ENCODE assay signal across 9 cellular contexts in genomic region chr3:47057212-47057671, GRCh38.
DNase-seq lines count a peak whose midpoint lies in the region; ATAC-seq and TF ChIP-seq lines count a peak whose summit lies in the region.
"Had no signal": no experiment of that assay in that cellular context is flagged by ENCODE, and none has a peak within 500 bp of the region (broad histone marks: within the 10 kb centered on the region; RNA-seq: fewer than 3 reads in every experiment).

No MANE protein-coding gene starts in this region.

- no peaks in the 10 kb centered on the region for H3K27me3 ChIP-seq in MG63
- H3K27me3 ChIP-seq: BE2C had no signal

- H3K4me1 ChIP-seq in OCI-LY7 (ENCODE audit: insufficient read depth, low read length, poor library complexity, severe bottlenecking) = no peaks in the 10 kb centered on the region
- H3K4me1 ChIP-seq: BE2C had no signal

- no peak overlapping the region for H3K4me2 ChIP-seq in OCI-LY7 (ENCODE audit: low read length)

- POLR2A ChIA-PET in OCI-LY7 (lab: Charles Lee) = no interaction called here

- H3K27ac Mint-ChIP-seq in activated naive CD4-positive, alpha-beta T cell treated with anti-CD3 and anti-CD28 coated beads, Interleukin-2, amount 50 U/mL, for 24 hours = peak overlapping the region; percentile 74
- peak overlapping the region; percentile 74 for H3K27ac Mint-ChIP-seq in progenitor cell of endocrine pancreas

- no peak overlapping the region for H2AFZ ChIP-seq in OCI-LY7 (ENCODE audit: low read length)

- BruUV-seq in OCI-LY7 (replicated peaks; lab: Mats Ljungman, UMichigan) = no TSS peak

- H3K9me3 Mint-ChIP-seq in activated naive CD4-positive, alpha-beta T cell treated with anti-CD3 and anti-CD28 coated beads, Interleukin-2, amount 50 U/mL, for 24 hours = no peaks in the 10 kb centered on the region
- no peaks in the 10 kb centered on the region for H3K9me3 Mint-ChIP-seq in progenitor cell of endocrine pancreas (ENCODE audit: low read depth)

- CTCF ChIA-PET in OCI-LY7 (lab: Charles Lee; ENCODE audit: unreplicated experiment) = no interaction called here

- no peaks in the 10 kb centered on the region for H3K27me3 Mint-ChIP-seq in activated naive CD4-positive, alpha-beta T cell treated with anti-CD3 and anti-CD28 coated beads, Interleukin-2, amount 50 U/mL, for 24 hours
- H3K27me3 Mint-ChIP-seq in progenitor cell of endocrine pancreas = no peaks in the 10 kb centered on the region

- DNase-seq in AG10803 (ENCODE audit: low read depth) = peak; percentile 48
- peak; percentile 36 for DNase-seq in T-helper 9 cell
- DNase-seq in progenitor cell of endocrine pancreas (ENCODE audit: low spot score, unreplicated experiment) = no peak
- no peak for DNase-seq in OCI-LY7 (ENCODE audit: low spot score)
- DNase-seq in MG63 = no peak
- DNase-seq: BE2C had no signal

- H3K79me2 ChIP-seq in OCI-LY7 (ENCODE audit: insufficient read depth, low read depth, low read length) = peaks cover 36% of the 10 kb centered on the region; the same call in 1 of the 2 replicates

- no peak for ATAC-seq in GM18519 (IDR thresholded peaks at IDR 0.05; ENCODE audit: low FRiP score, unreplicated experiment)
- no peak for ATAC-seq in HG02981 (IDR thresholded peaks at IDR 0.05; ENCODE audit: unreplicated experiment)

- H3K36me3 Mint-ChIP-seq in activated naive CD4-positive, alpha-beta T cell treated with anti-CD3 and anti-CD28 coated beads, Interleukin-2, amount 50 U/mL, for 24 hours = peaks cover 35% of the 10 kb centered on the region
- peaks cover 21% of the 10 kb centered on the region for H3K36me3 Mint-ChIP-seq in progenitor cell of endocrine pancreas (ENCODE audit: insufficient read depth)

- H3K4me1 Mint-ChIP-seq in activated naive CD4-positive, alpha-beta T cell treated with anti-CD3 and anti-CD28 coated beads, Interleukin-2, amount 50 U/mL, for 24 hours = peaks cover 66% of the 10 kb centered on the region
- H3K4me1 Mint-ChIP-seq in progenitor cell of endocrine pancreas (ENCODE audit: low read depth) = peaks cover 9% of the 10 kb centered on the region

- H3K9me2 ChIP-seq in OCI-LY7 (ENCODE audit: insufficient read depth, low read length) = no peaks in the 10 kb centered on the region

- H3K27ac ChIP-seq in OCI-LY7 (ENCODE audit: low read depth, low read length, poor library complexity, severe bottlenecking) = no peak overlapping the region

- no peaks in the 10 kb centered on the region; the same call in 1 of the 2 replicates for H4K20me1 ChIP-seq in OCI-LY7 (ENCODE audit: insufficient read depth, low read length)

- no peaks in the 10 kb centered on the region for H3K9me3 ChIP-seq in OCI-LY7 (ENCODE audit: low read length)
- no peaks in the 10 kb centered on the region for H3K9me3 ChIP-seq in MG63
- H3K9me3 ChIP-seq: BE2C had no signal

- peaks cover 84% of the 10 kb centered on the region for H3K36me3 ChIP-seq in OCI-LY7 (ENCODE audit: insufficient read depth, low read length)
- peaks cover 5% of the 10 kb centered on the region for H3K36me3 ChIP-seq in MG63
- H3K36me3 ChIP-seq: BE2C had no signal

- no peak overlapping the region for H3K4me3 ChIP-seq in AG10803 (ENCODE audit: low read length)
- H3K4me3 ChIP-seq in OCI-LY7 (ENCODE audit: low read depth, low read length, poor library complexity, severe bottlenecking) = no peak overlapping the region
- H3K4me3 ChIP-seq in MG63 = no peak overlapping the region

- intact Hi-C loops in OCI-LY7 (cut with micrococcal nuclease; ENCODE audit: unreplicated experiment) = no loop called here

- H3K4me3 Mint-ChIP-seq in activated naive CD4-positive, alpha-beta T cell treated with anti-CD3 and anti-CD28 coated beads, Interleukin-2, amount 50 U/mL, for 24 hours = peak overlapping the region; percentile 59
- H3K4me3 Mint-ChIP-seq in progenitor cell of endocrine pancreas (ENCODE audit: low read depth) = no peak overlapping the region

- no peak for TF ChIP-seq CTCF in AG10803 (conservative IDR thresholded peaks at IDR 0.05; ENCODE audit: low read length)
- no peak for TF ChIP-seq CTCF in progenitor cell of endocrine pancreas (IDR thresholded peaks at IDR 0.05; ENCODE audit: unreplicated experiment)
- no peak for TF ChIP-seq CTCF in OCI-LY7 (conservative IDR thresholded peaks at IDR 0.05; ENCODE audit: low read length)

Comparison
In these comparisons a context has a peak if more than half of its experiments do, and no peak if none do; other contexts are left out.
1. DNase-seq: peak in AG10803 (single experiment) and T-helper 9 cell (single experiment); none in progenitor cell of endocrine pancreas (single experiment), OCI-LY7 (single experiment) and MG63 (single experiment).